13 cellular contexts compared by ENCODE assay signal in genomic region chr19:29944415-29945012, GRCh38. TPM values are rescaled to one million over a fixed set of nuclear protein-coding genes. Genes with fewer than 3 reads are reported as not detected.
DNase-seq lines count a peak whose midpoint lies in the region; ATAC-seq, FAIRE-seq and TF ChIP-seq lines count a peak whose summit lies in the region.
"Had no signal": no experiment of that assay in that cellular context is flagged by ENCODE, and none has a peak within 500 bp of the region (broad histone marks: within the 10 kb centered on the region; RNA-seq: fewer than 3 reads in every experiment).

No MANE protein-coding gene starts in this region.

- DNase-seq in Caco-2 (no peak), NB4 (ENCODE audit: low read depth) (no peak), K562 (ENCODE audit: extremely low read depth in 1 of 4, low spot score in 3 of 4) (no peak), GM13976 (ENCODE audit: low spot score) (no peak), MV-4-11 (lab: John Stamatoyannopoulos, UW) (no peak)
- DNase-seq in stimulated activated CD4-positive, alpha-beta T cell treated with anti-CD3 and anti-CD28 coated beads, Interleukin-4, amount 100 ng/mL, for 1 hour: no peak
- DNase-seq: DMS79 treated with DMSO at 0.1 percent for 48 hours; effector memory CD4-positive, alpha-beta T cell; kidney glomerular epithelial cell; NCI-H2171; stimulated activated naive CD4-positive, alpha-beta T cell had no signal

- intact Hi-C loops in Caco-2 (cut with micrococcal nuclease; ENCODE audit: unreplicated experiment) (loop anchor here (5.0 kb wide), 1 partner anchor 337 kb away; the partner anchor contains the start of gene POP4), K562 (cut with micrococcal nuclease) (loop anchor here (5.0 kb wide), 1 partner anchor 52 kb away; no protein-coding TSS in a partner anchor)

- peaks cover 10% of the 10 kb centered on the region for H3K36me3 Mint-ChIP-seq in Caco-2 (ENCODE audit: insufficient read depth, unreplicated experiment)

- H3K4me1 Mint-ChIP-seq in Caco-2 (ENCODE audit: low read depth, unreplicated experiment): peaks cover 14% of the 10 kb centered on the region

- peaks cover 16% of the 10 kb centered on the region for H3K4me1 ChIP-seq in Caco-2
- peaks cover 11 to 24% of the 10 kb centered on the region in 2 experiments for H3K4me1 ChIP-seq in K562 (replicated peaks in 1 of 2; ENCODE audit: control insufficient read depth in 2 of 2, insufficient read depth in 2 of 2, low read length in 2 of 2)

- 4% methylated on average over 8 of the region's 8 CpGs for WGBS in K562 (ENCODE audit: insufficient coverage, low coverage, missing lambda C conversion rate)

- H3K27me3 ChIP-seq in Caco-2 (replicated peaks; ENCODE audit: control insufficient read depth, insufficient read depth, low read length) (no peaks in the 10 kb centered on the region), K562 (ENCODE audit: control insufficient read depth in 2 of 2, insufficient read depth in 2 of 2, low read length in 2 of 2) (no peaks in the 10 kb centered on the region), neural cell (ENCODE audit: insufficient read depth, low read depth, low read length) (no peaks in the 10 kb centered on the region)

- ATAC-seq in K562 (peak; percentile 2), HG02870 (IDR thresholded peaks at IDR 0.05; ENCODE audit: unreplicated experiment) (no peak)

- no peaks in the 10 kb centered on the region for H3K27me3 Mint-ChIP-seq in Caco-2 (ENCODE audit: insufficient read depth, unreplicated experiment)

- peaks cover 21% of the 10 kb centered on the region for H4K20me1 ChIP-seq in K562 (replicated peaks; ENCODE audit: control insufficient read depth, insufficient read depth, low read length)
- H4K20me1 ChIP-seq in neural cell (ENCODE audit: insufficient read depth): no peaks in the 10 kb centered on the region

- TF ChIP-seq RAD21 in K562 (CRISPR knock-in tag; conservative IDR thresholded peaks at IDR 0.05 in 1 of 2, IDR thresholded peaks at IDR 0.05 in 1 of 2) (no peak), neural cell (conservative IDR thresholded peaks at IDR 0.05) (no peak)

- no peaks in the 10 kb centered on the region for H3K9me1 ChIP-seq in K562 (ENCODE audit: control insufficient read depth, insufficient read depth, low read length)

- CTCF ChIA-PET in Caco-2 (lab: Charles Lee) (interaction anchor here (0.6 kb wide), 1 partner anchor 9 kb away, joined by 4 read pairs; no protein-coding TSS in a partner anchor), K562 (lab: Yijun Ruan, JAX; ENCODE audit: low intra/inter-chr PET ratio) (no interaction called here)

- H3K4me3 Mint-ChIP-seq in Caco-2 (ENCODE audit: unreplicated experiment): peak overlapping the region; percentile 98

- POLR2A ChIA-PET in Caco-2 (lab: Charles Lee): no interaction called here
- POLR2A ChIA-PET in K562 (lab: Yijun Ruan, JAX): interaction anchor here (0.6 to 1.8 kb wide), 5 partner anchors 10 to 70 kb away, joined by 3 to 7 read pairs (median 3); no protein-coding TSS in a partner anchor

- FAIRE-seq in K562 (lab: Jason Lieb, UNC): no peak

- H3K27ac Mint-ChIP-seq in Caco-2 (ENCODE audit: unreplicated experiment): no peak overlapping the region

- H3K27ac ChIP-seq in K562 (ENCODE audit: extremely low read depth, low read depth, low read length) (peak overlapping the region; percentile 42), neural cell (ENCODE audit: low read length) (no peak overlapping the region)

- BruUV-seq in Caco-2 (replicated peaks; lab: Mats Ljungman, UMichigan) (TSS peak; percentile 15), K562 (replicated peaks; lab: Mats Ljungman, UMichigan) (TSS peak; percentile 33)

- no peak for TF ChIP-seq CTCF in Caco-2 (IDR thresholded peaks at IDR 0.05; ENCODE audit: insufficient read depth in 1 of 2, low read depth in 1 of 2, low read length in 1 of 2, severe bottlenecking in 1 of 2, unreplicated experiment in 1 of 2)
- no peak for TF ChIP-seq CTCF in NB4 (IDR thresholded peaks at IDR 0.05; ENCODE audit: low read depth, low read length)
- TF ChIP-seq CTCF in K562 (IDR thresholded peaks at IDR 0.05 in 2 of 3, conservative IDR thresholded peaks at IDR 0.05 in 1 of 3; ENCODE audit: insufficient read depth in 2 of 3, low read depth in 1 of 3, low read length in 3 of 3): no peak
- no peak for TF ChIP-seq CTCF in neural cell (IDR thresholded peaks at IDR 0.05; ENCODE audit: poor library complexity, severe bottlenecking)
- no peak for TF ChIP-seq CTCF in GM13976 (IDR thresholded peaks at IDR 0.05; ENCODE audit: borderline replicate concordance, control extremely low read depth, extremely low read depth, insufficient read depth, missing control alignments)

- peak overlapping the region; percentile 66 for H3K4me2 ChIP-seq in K562 (ENCODE audit: insufficient read depth, low read length)
- H3K4me2 ChIP-seq in neural cell (ENCODE audit: low read length): no peak overlapping the region

- H3K79me2 ChIP-seq in K562 (ENCODE audit: control insufficient read depth, insufficient read depth, low read length): peaks cover 66% of the 10 kb centered on the region
- peaks cover 44% of the 10 kb centered on the region for H3K79me2 ChIP-seq in neural cell (replicated peaks; ENCODE audit: insufficient read depth, low read length)

- H3K9me3 ChIP-seq in Caco-2: no peaks in the 10 kb centered on the region
- no peaks in the 10 kb centered on the region for H3K9me3 ChIP-seq in K562 (replicated peaks; ENCODE audit: control insufficient read depth, insufficient read depth, low read depth, low read length)
- no peaks in the 10 kb centered on the region for H3K9me3 ChIP-seq in neural cell (ENCODE audit: low read length)

- H3K9me2 ChIP-seq in neural cell (ENCODE audit: insufficient read depth, low read length): no peaks in the 10 kb centered on the region

- H3F3A ChIP-seq in neural cell (ENCODE audit: insufficient read depth, low read length, poor library complexity, severe bottlenecking): no peaks in the 10 kb centered on the region

- H3K9me3 Mint-ChIP-seq in Caco-2 (ENCODE audit: unreplicated experiment): no peaks in the 10 kb centered on the region

- H3K4me3 ChIP-seq in Caco-2 (ENCODE audit: low read depth, low read length) (no peak overlapping the region), NB4 (ENCODE audit: low read depth, low read length) (peak overlapping the region; percentile 50), K562 (peak overlapping the region; percentile 16; the same call in 1 of the 2 replicates), neural cell (ENCODE audit: low read length) (peak overlapping the region; percentile 27)

- H3K36me3 ChIP-seq in Caco-2 (ENCODE audit: control insufficient read depth, insufficient read depth, low read length) (no peaks in the 10 kb centered on the region), K562 (ENCODE audit: control insufficient read depth, insufficient read depth, low read length) (peaks cover 11% of the 10 kb centered on the region; the same call in 1 of the 3 replicates), neural cell (ENCODE audit: insufficient read depth, low read length) (no peaks in the 10 kb centered on the region)

- TF ChIP-seq POLR2A in NB4 (IDR thresholded peaks at IDR 0.05; ENCODE audit: extremely low read depth, insufficient read length): no peak
- no peak for TF ChIP-seq POLR2A in K562 (conservative IDR thresholded peaks at IDR 0.05)

- H2AFZ ChIP-seq in K562 (ENCODE audit: low read depth, low read length): no peak overlapping the region
- no peak overlapping the region for H2AFZ ChIP-seq in neural cell (ENCODE audit: low read depth, low read length)

- TF ChIP-seq EP300 in K562 (IDR thresholded peaks at IDR 0.05; ENCODE audit: low read length) (no peak), neural cell (conservative IDR thresholded peaks at IDR 0.05; ENCODE audit: poor library complexity, severe bottlenecking) (no peak)

- H3K9ac ChIP-seq in K562 (ENCODE audit: insufficient read depth in 1 of 2, low read depth in 2 of 2, low read length in 2 of 2) (peak overlapping the region in 1 of 2 experiments; percentile 50; a peak in 3 of 4 replicates), neural cell (ENCODE audit: low read length) (no peak overlapping the region)

- in situ Hi-C loops in K562 (cut with MboI): no loop called here
- in situ Hi-C loops in GM13976 (cut with MboI; ENCODE audit: low sequenced_read_pairs, unreplicated experiment): no loop called here

TF ChIP-seq in K562, 482 proteins besides CTCF, POLR2A, EP300 and RAD21 (continues in another document):
- TF ChIP-seq ADNP (tag; IDR thresholded peaks at IDR 0.05): no peak

TF ChIP-seq in neural cell, 6 proteins besides CTCF, POLR2A, EP300 and RAD21 (continues in another document):
- no peak for TF ChIP-seq EZH2 (IDR thresholded peaks at IDR 0.05; ENCODE audit: borderline replicate concordance, insufficient read depth, low read length, poor library complexity, severe bottlenecking)
- no peak for TF ChIP-seq MXI1 (conservative IDR thresholded peaks at IDR 0.05; ENCODE audit: poor library complexity, severe bottlenecking)

RNA-seq across cellular contexts. Expression of gene URI1, which starts 2.5 kb away (rescaled TPM):
- total RNA-seq in Caco-2 (2022) (53.9 and 59.5 TPM in 2 replicates), K562 (2014; rRNA removed) (50.9 and 61.3 TPM in 2 replicates), K562 (2014; rRNA removed; fragmentation: Illumina TruSeq; extraction: Trizol) (87.4 and 99.1 TPM in 2 replicates), K562 (2015; rRNA removed; fragmentation: Illumina TruSeq; extraction: Trizol) (79.8 and 83.2 TPM in 2 replicates), K562 (2021) (61.5 and 63.9 TPM in 2 replicates)
- 23.1 and 114 TPM in 2 replicates for total RNA-seq in K562 (2011; cell fraction: chromatin; rRNA removed; ENCODE audit: low replicate concordance)
- total RNA-seq in K562 (2011; cell fraction: nucleolus; rRNA removed): 15.7 and 23.2 TPM in 2 replicates
- total RNA-seq in K562 (2011; cell fraction: nucleoplasm; rRNA removed): 37.5 and 49.5 TPM in 2 replicates
- polyA plus RNA-seq in K562 (2011; rRNA removed) (71.8 and 83.5 TPM in 2 replicates), K562 (2014; fragmentation: Illumina TruSeq; extraction: Trizol) (67.9 and 78.2 TPM in 2 replicates), K562 (2014; fragmentation: Nextera tagmentation; extraction: Ambion mirVana) (10 to 100 TPM; 16.9 to 19.8 TPM), K562 (2014; rRNA removed) (50.6 and 56.7 TPM in 2 replicates), neural cell (43.8 and 55.4 TPM in 2 replicates)
- polyA plus RNA-seq in K562 (2011; cell fraction: cytosol; rRNA removed): 12.0 and 34.1 TPM in 2 replicates
- polyA plus RNA-seq in K562 (2011; cell fraction: nucleus; rRNA removed): 44.6 and 76.9 TPM in 2 replicates
- 56.1 and 58.5 TPM in 2 replicates for polyA plus RNA-seq in K562 (2012)
- polyA minus RNA-seq in K562 (2011; rRNA and poly(A)+ RNA removed): 190 and 200 TPM in 2 replicates
- 36.9 and 45.0 TPM in 2 replicates for polyA minus RNA-seq in K562 (2011; cell fraction: cytosol; rRNA and poly(A)+ RNA removed)
- 52.9 and 97.6 TPM in 2 replicates for polyA minus RNA-seq in K562 (2011; cell fraction: nucleus; rRNA and poly(A)+ RNA removed)
- polyA minus RNA-seq in neural cell: 93.2 and 104 TPM in 2 replicates
